8 cellular contexts compared by ENCODE assay signal in the genomic region with DNA sequence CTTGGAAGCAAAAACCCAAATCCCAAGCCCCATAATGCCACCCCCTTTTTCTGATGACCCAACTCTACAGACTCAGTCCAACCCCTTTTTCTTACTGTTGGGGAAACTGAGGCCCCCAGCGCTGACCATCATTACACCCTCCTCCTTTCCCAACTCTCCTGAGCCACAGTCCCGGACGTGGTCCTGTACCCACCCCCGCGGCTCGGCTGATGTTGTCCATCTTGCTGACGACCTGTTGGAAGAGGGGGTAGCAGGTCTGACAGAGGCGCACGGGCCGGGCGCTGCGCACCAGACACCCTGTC. TPM values are rescaled to one million over a fixed set of nuclear protein-coding genes. Genes with fewer than 3 reads are reported as not detected.
DNase-seq lines count a peak whose midpoint lies in the region; ATAC-seq lines count a peak whose summit lies in the region.

No MANE protein-coding gene starts in this region.

- intact Hi-C loops in activated CD4-positive, alpha-beta T cell treated with anti-CD3 and anti-CD28 coated beads, Interleukin-2, amount 10 ng/mL, durations not matched to agents 24 days and 14 days (cut with micrococcal nuclease) = loop anchor here (2.0 to 10.0 kb wide), 2 partner anchors 115 to 191 kb away; partner anchors contain the start of genes SEC63 and SNX3

- H3K27me3 Mint-ChIP-seq in activated CD4-positive, alpha-beta T cell treated with anti-CD3 and anti-CD28 coated beads, Interleukin-2, amount 10 ng/mL, durations not matched to agents 24 days and 14 days = peaks cover 16% of the 10 kb centered on the region
- peaks cover 10% of the 10 kb centered on the region for H3K27me3 Mint-ChIP-seq in activated naive CD8-positive, alpha-beta T cell treated with anti-CD3 and anti-CD28 coated beads, Interleukin-2, amount 10 ng/mL, durations not matched to agents 7 days and 5 days
- H3K27me3 Mint-ChIP-seq in stimulated activated naive CD8-positive, alpha-beta T cell treated with anti-CD3 and anti-CD28 coated beads, Interleukin-15, amount 100 ng/mL, for 72 hours = peaks cover 10% of the 10 kb centered on the region

- peaks cover 12% of the 10 kb centered on the region for H3K4me1 Mint-ChIP-seq in activated CD4-positive, alpha-beta T cell treated with anti-CD3 and anti-CD28 coated beads, Interleukin-2, amount 10 ng/mL, durations not matched to agents 24 days and 14 days
- H3K4me1 Mint-ChIP-seq in activated naive CD8-positive, alpha-beta T cell treated with anti-CD3 and anti-CD28 coated beads, Interleukin-2, amount 10 ng/mL, durations not matched to agents 7 days and 5 days = peaks cover 20% of the 10 kb centered on the region
- peaks cover 27% of the 10 kb centered on the region for H3K4me1 Mint-ChIP-seq in stimulated activated naive CD8-positive, alpha-beta T cell treated with anti-CD3 and anti-CD28 coated beads, Interleukin-15, amount 100 ng/mL, for 72 hours

- no peaks in the 10 kb centered on the region for H3K9me3 Mint-ChIP-seq in activated CD4-positive, alpha-beta T cell treated with anti-CD3 and anti-CD28 coated beads, Interleukin-2, amount 10 ng/mL, durations not matched to agents 24 days and 14 days
- no peaks in the 10 kb centered on the region for H3K9me3 Mint-ChIP-seq in activated naive CD8-positive, alpha-beta T cell treated with anti-CD3 and anti-CD28 coated beads, Interleukin-2, amount 10 ng/mL, durations not matched to agents 7 days and 5 days
- no peaks in the 10 kb centered on the region for H3K9me3 Mint-ChIP-seq in stimulated activated naive CD8-positive, alpha-beta T cell treated with anti-CD3 and anti-CD28 coated beads, Interleukin-15, amount 100 ng/mL, for 72 hours

- POLR2A ChIA-PET in activated naive CD8-positive, alpha-beta T cell treated with anti-CD3 and anti-CD28 coated beads, Interleukin-2, amount 10 ng/mL, durations not matched to agents 7 days and 5 days (lab: Charles Lee) = interaction anchor here (0.7 to 0.9 kb wide), 2 partner anchors 117 to 125 kb away, joined by 3 read pairs; no protein-coding TSS in a partner anchor

- peaks cover 6% of the 10 kb centered on the region for H3K36me3 Mint-ChIP-seq in activated CD4-positive, alpha-beta T cell treated with anti-CD3 and anti-CD28 coated beads, Interleukin-2, amount 10 ng/mL, durations not matched to agents 24 days and 14 days (ENCODE audit: low read depth)
- H3K36me3 Mint-ChIP-seq in activated naive CD8-positive, alpha-beta T cell treated with anti-CD3 and anti-CD28 coated beads, Interleukin-2, amount 10 ng/mL, durations not matched to agents 7 days and 5 days = peaks cover 11% of the 10 kb centered on the region

- H3K4me3 Mint-ChIP-seq in activated CD4-positive, alpha-beta T cell treated with anti-CD3 and anti-CD28 coated beads, Interleukin-2, amount 10 ng/mL, durations not matched to agents 24 days and 14 days = peak overlapping the region; percentile 81
- H3K4me3 Mint-ChIP-seq in activated naive CD8-positive, alpha-beta T cell treated with anti-CD3 and anti-CD28 coated beads, Interleukin-2, amount 10 ng/mL, durations not matched to agents 7 days and 5 days = peak overlapping the region; percentile 86
- H3K4me3 Mint-ChIP-seq in stimulated activated naive CD8-positive, alpha-beta T cell treated with anti-CD3 and anti-CD28 coated beads, Interleukin-15, amount 100 ng/mL, for 72 hours = peak overlapping the region; percentile 86 to 91

- peak overlapping the region; percentile 66 for H3K27ac Mint-ChIP-seq in activated CD4-positive, alpha-beta T cell treated with anti-CD3 and anti-CD28 coated beads, Interleukin-2, amount 10 ng/mL, durations not matched to agents 24 days and 14 days
- H3K27ac Mint-ChIP-seq in activated naive CD8-positive, alpha-beta T cell treated with anti-CD3 and anti-CD28 coated beads, Interleukin-2, amount 10 ng/mL, durations not matched to agents 7 days and 5 days = peak overlapping the region; percentile 76
- H3K27ac Mint-ChIP-seq in stimulated activated naive CD8-positive, alpha-beta T cell treated with anti-CD3 and anti-CD28 coated beads, Interleukin-15, amount 100 ng/mL, for 72 hours = peak overlapping the region; percentile 29 to 76

- ATAC-seq in HG03196 (IDR thresholded peaks at IDR 0.05; ENCODE audit: unreplicated experiment) (peak; percentile 25), GM18517 (IDR thresholded peaks at IDR 0.05; ENCODE audit: unreplicated experiment) (no peak)
- no peak for ATAC-seq in activated naive CD8-positive, alpha-beta T cell treated with anti-CD3 and anti-CD28 coated beads, Interleukin-2, amount 10 ng/mL, durations not matched to agents 7 days and 5 days (ENCODE audit: low read depth)
- ATAC-seq in stimulated activated naive CD8-positive, alpha-beta T cell treated with anti-CD3 and anti-CD28 coated beads, Interleukin-15, amount 100 ng/mL, for 72 hours = peak; percentile 61

- no peak for DNase-seq in activated CD4-positive, alpha-beta T cell treated with anti-CD3 and anti-CD28 coated beads, Interleukin-2, amount 10 ng/mL, durations not matched to agents 24 days and 14 days
- DNase-seq in activated CD4-positive, alpha-beta T cell treated with anti-CD3 and anti-CD28 coated beads, Interleukin-2, amount 50 U/mL, for 48 hours = no peak
- no peak for DNase-seq in activated naive CD8-positive, alpha-beta T cell treated with anti-CD3 and anti-CD28 coated beads, Interleukin-2, amount 10 ng/mL, durations not matched to agents 7 days and 5 days
- DNase-seq in iPS-NIHi11 (ENCODE audit: low spot score) = peak; percentile 74
- no peak for DNase-seq in stimulated activated naive CD8-positive, alpha-beta T cell treated with anti-CD3 and anti-CD28 coated beads, Interleukin-15, amount 100 ng/mL, for 72 hours
- DNase-seq in stimulated activated naive CD4-positive, alpha-beta T cell (lab: John Stamatoyannopoulos, UW) = no peak

RNA-seq across cellular contexts. Expression of gene OSTM1, which starts 0.5 kb away (rescaled TPM):
- total RNA-seq in activated CD4-positive, alpha-beta T cell treated with anti-CD3 and anti-CD28 coated beads, Interleukin-2, amount 10 ng/mL, durations not matched to agents 24 days and 14 days = 14.6 and 16.8 TPM in 2 replicates
- 10 to 100 TPM; 34.3 to 35.1 TPM for total RNA-seq in activated naive CD8-positive, alpha-beta T cell treated with anti-CD3 and anti-CD28 coated beads, Interleukin-2, amount 10 ng/mL, durations not matched to agents 7 days and 5 days

Comparison
In these comparisons a context has a peak if more than half of its experiments do, and no peak if none do; other contexts are left out.
1. ATAC-seq: peak in HG03196 (single experiment) and stimulated activated naive CD8-positive, alpha-beta T cell treated with anti-CD3 and anti-CD28 coated beads, Interleukin-15, amount 100 ng/mL, for 72 hours (single experiment); none in activated naive CD8-positive, alpha-beta T cell treated with anti-CD3 and anti-CD28 coated beads, Interleukin-2, amount 10 ng/mL, durations not matched to agents 7 days and 5 days (single experiment) and GM18517 (single experiment).
2. Peak in every context shown above with its lines, with median percentiles within 50 percentile points of each other: H3K27ac Mint-ChIP-seq and H3K4me3 Mint-ChIP-seq.